In genomic region chr4:83034630-83035494, GRCh38 we compare ENCODE assay signal across 1 cellular context.
TF ChIP-seq lines count a peak whose summit lies in the region.

COPS4 (plus strand) TSS chr4:83035183; CDS start chr4:83035225, 42 bp downstream.

TF ChIP-seq in WTC11, 78 proteins besides CTCF, POLR2A, EP300 and RAD21 (continued from another document and continues in another):
- TF ChIP-seq ZNF416 (CRISPR knock-in tag; IDR thresholded peaks at IDR 0.05) = no peak
- TF ChIP-seq TP53 (CRISPR knock-in tag; IDR thresholded peaks at IDR 0.05) = 0 out of 2 replicates have a peak, but pooled peaks have one; percentile 39
- TF ChIP-seq MYBL2 (CRISPR knock-in tag; IDR thresholded peaks at IDR 0.05) = peak; percentile 81; the same call in 1 of the 2 replicates
- TF ChIP-seq NFYB (CRISPR knock-in tag; conservative IDR thresholded peaks at IDR 0.05; ENCODE audit: low read depth) = peak; percentile 81
- TF ChIP-seq, protein P1, sequence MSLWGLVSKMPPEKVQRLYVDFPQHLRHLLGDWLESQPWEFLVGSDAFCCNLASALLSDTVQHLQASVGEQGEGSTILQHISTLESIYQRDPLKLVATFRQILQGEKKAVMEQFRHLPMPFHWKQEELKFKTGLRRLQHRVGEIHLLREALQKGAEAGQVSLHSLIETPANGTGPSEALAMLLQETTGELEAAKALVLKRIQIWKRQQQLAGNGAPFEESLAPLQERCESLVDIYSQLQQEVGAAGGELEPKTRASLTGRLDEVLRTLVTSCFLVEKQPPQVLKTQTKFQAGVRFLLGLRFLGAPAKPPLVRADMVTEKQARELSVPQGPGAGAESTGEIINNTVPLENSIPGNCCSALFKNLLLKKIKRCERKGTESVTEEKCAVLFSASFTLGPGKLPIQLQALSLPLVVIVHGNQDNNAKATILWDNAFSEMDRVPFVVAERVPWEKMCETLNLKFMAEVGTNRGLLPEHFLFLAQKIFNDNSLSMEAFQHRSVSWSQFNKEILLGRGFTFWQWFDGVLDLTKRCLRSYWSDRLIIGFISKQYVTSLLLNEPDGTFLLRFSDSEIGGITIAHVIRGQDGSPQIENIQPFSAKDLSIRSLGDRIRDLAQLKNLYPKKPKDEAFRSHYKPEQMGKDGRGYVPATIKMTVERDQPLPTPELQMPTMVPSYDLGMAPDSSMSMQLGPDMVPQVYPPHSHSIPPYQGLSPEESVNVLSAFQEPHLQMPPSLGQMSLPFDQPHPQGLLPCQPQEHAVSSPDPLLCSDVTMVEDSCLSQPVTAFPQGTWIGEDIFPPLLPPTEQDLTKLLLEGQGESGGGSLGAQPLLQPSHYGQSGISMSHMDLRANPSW (CRISPR knock-in tag; conservative IDR thresholded peaks at IDR 0.05; ENCODE audit: low read depth) = no peak
- peak; percentile 33; the same call in 1 of the 2 replicates for TF ChIP-seq FOXP1 (CRISPR knock-in tag; IDR thresholded peaks at IDR 0.05; ENCODE audit: borderline replicate concordance)
- TF ChIP-seq ZNF532 (CRISPR knock-in tag; IDR thresholded peaks at IDR 0.05; ENCODE audit: borderline replicate concordance) = no peak
- no peak for TF ChIP-seq PRRX2 (CRISPR knock-in tag; IDR thresholded peaks at IDR 0.05)
- peak; percentile 89 for TF ChIP-seq FOXK1 (CRISPR knock-in tag; IDR thresholded peaks at IDR 0.05)
- TF ChIP-seq, protein P2, sequence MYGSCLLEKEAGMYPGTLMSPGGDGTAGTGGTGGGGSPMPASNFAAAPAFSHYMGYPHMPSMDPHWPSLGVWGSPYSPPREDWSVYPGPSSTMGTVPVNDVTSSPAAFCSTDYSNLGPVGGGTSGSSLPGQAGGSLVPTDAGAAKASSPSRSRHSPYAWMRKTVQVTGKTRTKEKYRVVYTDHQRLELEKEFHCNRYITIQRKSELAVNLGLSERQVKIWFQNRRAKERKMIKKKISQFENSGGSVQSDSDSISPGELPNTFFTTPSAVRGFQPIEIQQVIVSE (CRISPR knock-in tag; IDR thresholded peaks at IDR 0.05; ENCODE audit: borderline replicate concordance) = no peak
- no peak for TF ChIP-seq HMGXB4 (CRISPR knock-in tag; IDR thresholded peaks at IDR 0.05)
- no peak for TF ChIP-seq ZNF281 (CRISPR knock-in tag; IDR thresholded peaks at IDR 0.05)
- TF ChIP-seq AR (CRISPR knock-in tag; IDR thresholded peaks at IDR 0.05) = no peak
- TF ChIP-seq NR2C2 (CRISPR knock-in tag; IDR thresholded peaks at IDR 0.05) = no peak
- TF ChIP-seq E2F1 (CRISPR knock-in tag; IDR thresholded peaks at IDR 0.05) = no peak
- no peak for TF ChIP-seq PREB (CRISPR knock-in tag; IDR thresholded peaks at IDR 0.05; ENCODE audit: borderline replicate concordance)
- TF ChIP-seq ZNF219 (CRISPR knock-in tag; IDR thresholded peaks at IDR 0.05; ENCODE audit: borderline replicate concordance) = no peak
- peak; percentile 97 for TF ChIP-seq SP1 (CRISPR knock-in tag; conservative IDR thresholded peaks at IDR 0.05)
- TF ChIP-seq, protein P3, sequence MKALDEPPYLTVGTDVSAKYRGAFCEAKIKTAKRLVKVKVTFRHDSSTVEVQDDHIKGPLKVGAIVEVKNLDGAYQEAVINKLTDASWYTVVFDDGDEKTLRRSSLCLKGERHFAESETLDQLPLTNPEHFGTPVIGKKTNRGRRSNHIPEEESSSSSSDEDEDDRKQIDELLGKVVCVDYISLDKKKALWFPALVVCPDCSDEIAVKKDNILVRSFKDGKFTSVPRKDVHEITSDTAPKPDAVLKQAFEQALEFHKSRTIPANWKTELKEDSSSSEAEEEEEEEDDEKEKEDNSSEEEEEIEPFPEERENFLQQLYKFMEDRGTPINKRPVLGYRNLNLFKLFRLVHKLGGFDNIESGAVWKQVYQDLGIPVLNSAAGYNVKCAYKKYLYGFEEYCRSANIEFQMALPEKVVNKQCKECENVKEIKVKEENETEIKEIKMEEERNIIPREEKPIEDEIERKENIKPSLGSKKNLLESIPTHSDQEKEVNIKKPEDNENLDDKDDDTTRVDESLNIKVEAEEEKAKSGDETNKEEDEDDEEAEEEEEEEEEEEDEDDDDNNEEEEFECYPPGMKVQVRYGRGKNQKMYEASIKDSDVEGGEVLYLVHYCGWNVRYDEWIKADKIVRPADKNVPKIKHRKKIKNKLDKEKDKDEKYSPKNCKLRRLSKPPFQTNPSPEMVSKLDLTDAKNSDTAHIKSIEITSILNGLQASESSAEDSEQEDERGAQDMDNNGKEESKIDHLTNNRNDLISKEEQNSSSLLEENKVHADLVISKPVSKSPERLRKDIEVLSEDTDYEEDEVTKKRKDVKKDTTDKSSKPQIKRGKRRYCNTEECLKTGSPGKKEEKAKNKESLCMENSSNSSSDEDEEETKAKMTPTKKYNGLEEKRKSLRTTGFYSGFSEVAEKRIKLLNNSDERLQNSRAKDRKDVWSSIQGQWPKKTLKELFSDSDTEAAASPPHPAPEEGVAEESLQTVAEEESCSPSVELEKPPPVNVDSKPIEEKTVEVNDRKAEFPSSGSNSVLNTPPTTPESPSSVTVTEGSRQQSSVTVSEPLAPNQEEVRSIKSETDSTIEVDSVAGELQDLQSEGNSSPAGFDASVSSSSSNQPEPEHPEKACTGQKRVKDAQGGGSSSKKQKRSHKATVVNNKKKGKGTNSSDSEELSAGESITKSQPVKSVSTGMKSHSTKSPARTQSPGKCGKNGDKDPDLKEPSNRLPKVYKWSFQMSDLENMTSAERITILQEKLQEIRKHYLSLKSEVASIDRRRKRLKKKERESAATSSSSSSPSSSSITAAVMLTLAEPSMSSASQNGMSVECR (CRISPR knock-in tag; IDR thresholded peaks at IDR 0.05; ENCODE audit: borderline replicate concordance) = no peak
- no peak for TF ChIP-seq ESRRA (CRISPR knock-in tag; IDR thresholded peaks at IDR 0.05; ENCODE audit: borderline replicate concordance)
- TF ChIP-seq NFE2L1 (CRISPR knock-in tag; IDR thresholded peaks at IDR 0.05) = no peak; the same call in 1 of the 2 replicates
- no peak for TF ChIP-seq ZMAT4 (CRISPR knock-in tag; IDR thresholded peaks at IDR 0.05)
- TF ChIP-seq ELF4 (CRISPR knock-in tag; IDR thresholded peaks at IDR 0.05; ENCODE audit: low read depth) = no peak
